37 cellular contexts compared by ENCODE assay signal in genomic region chr7:42980514-42980913, GRCh38. TPM values are rescaled to one million over a fixed set of nuclear protein-coding genes. Genes with fewer than 3 reads are reported as not detected.
A peak's percentile ranks its signal among the peaks of the same experiment; 100 is the strongest.
DNase-seq lines count a peak whose midpoint lies in the region; ATAC-seq, FAIRE-seq and TF ChIP-seq lines count a peak whose summit lies in the region.
"Had no signal": no experiment of that assay in that cellular context is flagged by ENCODE, and none has a peak within 500 bp of the region (broad histone marks: within the 10 kb centered on the region; RNA-seq: fewer than 3 reads in every experiment).

No MANE protein-coding gene starts in this region.

- no peak for TF ChIP-seq POLR2A in K562 (conservative IDR thresholded peaks at IDR 0.05)

- H3K9ac ChIP-seq in K562 (ENCODE audit: insufficient read depth in 1 of 2, low read depth in 2 of 2, low read length in 2 of 2) (no peak overlapping the region), smooth muscle cell (ENCODE audit: low read depth) (no peak overlapping the region)
- H3K9ac ChIP-seq: BLaER1; BLaER1 treated with 17β-estradiol and CSF1 and Interleukin-3, amounts not matched to agents 10 nM and 100 nM had no signal

- H4K20me1 ChIP-seq in K562 (replicated peaks; ENCODE audit: control insufficient read depth, insufficient read depth, low read length) (no peaks in the 10 kb centered on the region), smooth muscle cell (ENCODE audit: low read depth) (no peaks in the 10 kb centered on the region)
- H4K20me1 ChIP-seq: BLaER1; BLaER1 treated with 17β-estradiol and CSF1 and Interleukin-3, amounts not matched to agents 10 nM and 100 nM had no signal

- H3K27me3 ChIP-seq in K562 (ENCODE audit: control insufficient read depth in 2 of 2, insufficient read depth in 2 of 2, low read length in 2 of 2): no peaks in the 10 kb centered on the region
- no peaks in the 10 kb centered on the region for H3K27me3 ChIP-seq in smooth muscle cell (ENCODE audit: low read depth)
- H3K27me3 ChIP-seq: BE2C; BLaER1; BLaER1 treated with 17β-estradiol and CSF1 and Interleukin-3, amounts not matched to agents 10 nM and 100 nM had no signal

- TF ChIP-seq EP300 in K562 (IDR thresholded peaks at IDR 0.05; ENCODE audit: low read length): no peak

- H3K36me3 Mint-ChIP-seq in T-helper 17 cell (ENCODE audit: low read depth): no peaks in the 10 kb centered on the region
- H3K36me3 Mint-ChIP-seq: CD14-positive monocyte; CD4-positive, alpha-beta memory T cell; CD4-positive, CD25-positive, alpha-beta regulatory T cell; CD8-positive, alpha-beta memory T cell; CD8-positive, alpha-beta T cell had no signal

- H3K9me1 ChIP-seq in K562 (ENCODE audit: control insufficient read depth, insufficient read depth, low read length): no peaks in the 10 kb centered on the region

- no peak for ATAC-seq in T-helper 17 cell
- peak; percentile 42 for ATAC-seq in K562
- no peak for ATAC-seq in GM18861 (IDR thresholded peaks at IDR 0.05; ENCODE audit: unreplicated experiment)
- ATAC-seq in HG03039 (IDR thresholded peaks at IDR 0.05; ENCODE audit: unreplicated experiment): no peak
- ATAC-seq: A549; CD8-positive, alpha-beta T cell had no signal

- no peaks in the 10 kb centered on the region for H3F3A ChIP-seq in smooth muscle cell (ENCODE audit: low read depth)

- in situ Hi-C loops in K562 (cut with MboI): no loop called here

- no peak for DNase-seq in T-helper 17 cell
- DNase-seq in K562 (ENCODE audit: extremely low read depth in 1 of 4, low spot score in 3 of 4): no peak
- DNase-seq in urothelium cell line (ENCODE audit: low spot score): no peak
- no peak for DNase-seq in smooth muscle cell (lab: John Stamatoyannopoulos, UW; ENCODE audit: unreplicated experiment)
- no peak for DNase-seq in OCI-M2 (lab: John Stamatoyannopoulos, UW; ENCODE audit: unreplicated experiment)
- DNase-seq: 8988T; ACHN; AML-193; BE2C; C1 segment of cervical spinal cord; Caco-2; Calu3; CD4-positive, alpha-beta memory T cell; CD4-positive, alpha-beta T cell; CD4-positive, CD25-positive, alpha-beta regulatory T cell; CD8-positive, alpha-beta memory T cell; CD8-positive, alpha-beta T cell; COR-L47; DMS 273 treated with DMSO at 0.1 percent for 48 hours; DMS153; DMS53; DMS79; DMS79 treated with DMSO at 0.1 percent for 48 hours; DND-41; EL had no signal

- CTCF ChIA-PET in HEK293 (lab: Yijun Ruan, JAX) (no interaction called here), K562 (lab: Yijun Ruan, JAX; ENCODE audit: low intra/inter-chr PET ratio) (no interaction called here)

- H3K36me3 ChIP-seq in HEK293 (ENCODE audit: control insufficient read depth in 2 of 2, insufficient read depth in 1 of 2, low read length in 2 of 2) (no peaks in the 10 kb centered on the region), K562 (ENCODE audit: control insufficient read depth, insufficient read depth, low read length) (peaks cover 2% of the 10 kb centered on the region; the same call in 2 of the 3 replicates), smooth muscle cell (ENCODE audit: low read depth) (peaks cover 4% of the 10 kb centered on the region)
- H3K36me3 ChIP-seq: BE2C; BLaER1; BLaER1 treated with 17β-estradiol and CSF1 and Interleukin-3, amounts not matched to agents 10 nM and 100 nM had no signal

- no peak overlapping the region for H3K4me3 Mint-ChIP-seq in T-helper 17 cell
- H3K4me3 Mint-ChIP-seq: B cell; CD14-positive monocyte; CD4-positive, alpha-beta memory T cell; CD4-positive, alpha-beta T cell; CD4-positive, CD25-positive, alpha-beta regulatory T cell; CD8-positive, alpha-beta memory T cell; CD8-positive, alpha-beta T cell had no signal

- no peak for TF ChIP-seq RAD21 in K562 (CRISPR knock-in tag; conservative IDR thresholded peaks at IDR 0.05 in 1 of 2, IDR thresholded peaks at IDR 0.05 in 1 of 2)

- peak overlapping the region; percentile 17 for H3K27ac Mint-ChIP-seq in T-helper 17 cell
- H3K27ac Mint-ChIP-seq: B cell; CD14-positive monocyte; CD4-positive, alpha-beta memory T cell; CD4-positive, alpha-beta T cell; CD4-positive, CD25-positive, alpha-beta regulatory T cell; CD8-positive, alpha-beta memory T cell; CD8-positive, alpha-beta T cell had no signal

- no peak for FAIRE-seq in K562 (lab: Jason Lieb, UNC)
- FAIRE-seq in urothelium cell line (lab: Jason Lieb, UNC): peak; percentile 79
- FAIRE-seq: A204.1, D721Med had no signal

- 40% methylated on average over 3 of the region's 3 CpGs for WGBS in K562 (ENCODE audit: insufficient coverage, low coverage, missing lambda C conversion rate)
- 92% methylated on average over 3 of the region's 3 CpGs for whole genome bisulfite sequencing in smooth muscle cell (ENCODE audit: low lambda C conversion rate)

- H3K27ac ChIP-seq in HEK293 (ENCODE audit: extremely low read depth, low read depth, low read length): no peak overlapping the region
- H3K27ac ChIP-seq in K562 (ENCODE audit: extremely low read depth, low read depth, low read length): no peak overlapping the region
- no peak overlapping the region for H3K27ac ChIP-seq in smooth muscle cell (ENCODE audit: low read depth)
- H3K27ac ChIP-seq: 22Rv1; A549; BLaER1; BLaER1 treated with 17β-estradiol and CSF1 and Interleukin-3, amounts not matched to agents 10 nM and 100 nM; C4-2B had no signal

- H3K4me2 ChIP-seq in K562 (ENCODE audit: insufficient read depth, low read length) (peak overlapping the region; percentile 33; the same call in 1 of the 2 replicates), smooth muscle cell (no peak overlapping the region)
- H3K4me2 ChIP-seq: A549; BLaER1; BLaER1 treated with 17β-estradiol and CSF1 and Interleukin-3, amounts not matched to agents 10 nM and 100 nM had no signal

- no peaks in the 10 kb centered on the region for H3K4me1 ChIP-seq in HEK293 (ENCODE audit: control insufficient read depth, insufficient read depth, low read length)
- peaks cover 0 to 9% of the 10 kb centered on the region in 2 experiments; a peak in 3 of 5 replicates for H3K4me1 ChIP-seq in K562 (replicated peaks in 1 of 2; ENCODE audit: control insufficient read depth in 2 of 2, insufficient read depth in 2 of 2, low read length in 2 of 2)
- no peaks in the 10 kb centered on the region for H3K4me1 ChIP-seq in smooth muscle cell (ENCODE audit: low read depth)
- H3K4me1 ChIP-seq: A549; BE2C; BLaER1; BLaER1 treated with 17β-estradiol and CSF1 and Interleukin-3, amounts not matched to agents 10 nM and 100 nM; Caco-2 had no signal

- H2AFZ ChIP-seq in K562 (ENCODE audit: low read depth, low read length) (peak overlapping the region; percentile 57), smooth muscle cell (ENCODE audit: low read depth) (no peak overlapping the region)

- TF ChIP-seq CTCF in HEK293 (tag by site-specific recombination; IDR thresholded peaks at IDR 0.05): no peak
- TF ChIP-seq CTCF in K562 (IDR thresholded peaks at IDR 0.05 in 2 of 3, conservative IDR thresholded peaks at IDR 0.05 in 1 of 3; ENCODE audit: insufficient read depth in 2 of 3, low read depth in 1 of 3, low read length in 3 of 3): no peak
- no peak for TF ChIP-seq CTCF in smooth muscle cell (IDR thresholded peaks at IDR 0.05; ENCODE audit: borderline replicate concordance, insufficient read depth, poor library complexity, severe bottlenecking)

- POLR2A ChIA-PET in HEK293 (lab: Yijun Ruan, JAX) (no interaction called here), K562 (lab: Yijun Ruan, JAX) (no interaction called here)

- no peaks in the 10 kb centered on the region for H3K4me1 Mint-ChIP-seq in T-helper 17 cell
- H3K4me1 Mint-ChIP-seq: B cell; CD14-positive monocyte; CD4-positive, alpha-beta memory T cell; CD4-positive, CD25-positive, alpha-beta regulatory T cell; CD8-positive, alpha-beta memory T cell had no signal

- intact Hi-C loops in K562 (cut with micrococcal nuclease): no loop called here

- H3K79me2 ChIP-seq in K562 (ENCODE audit: control insufficient read depth, insufficient read depth, low read length) (no peaks in the 10 kb centered on the region), smooth muscle cell (ENCODE audit: low read depth) (no peaks in the 10 kb centered on the region)

- BruUV-seq in K562 (replicated peaks; lab: Mats Ljungman, UMichigan): no TSS peak

- H3K9me3 ChIP-seq in HEK293 (ENCODE audit: control insufficient read depth, insufficient read depth, low read depth, low read length) (no peaks in the 10 kb centered on the region), T-helper 17 cell (ENCODE audit: control insufficient read depth, low read length, poor library complexity, severe bottlenecking) (no peaks in the 10 kb centered on the region), K562 (replicated peaks; ENCODE audit: control insufficient read depth, insufficient read depth, low read depth, low read length) (peaks cover 17% of the 10 kb centered on the region), smooth muscle cell (replicated peaks; ENCODE audit: low read depth) (no peaks in the 10 kb centered on the region)
- H3K9me3 ChIP-seq: BE2C, Caco-2 had no signal

- H3K27me3 Mint-ChIP-seq in T-helper 17 cell: peaks cover 15% of the 10 kb centered on the region

- H3K4me3 ChIP-seq in HEK293 (ENCODE audit: low read depth, low read length) (no peak overlapping the region), K562 (no peak overlapping the region), smooth muscle cell (no peak overlapping the region)
- H3K4me3 ChIP-seq: A549; BLaER1; BLaER1 treated with 17β-estradiol and CSF1 and Interleukin-3, amounts not matched to agents 10 nM and 100 nM had no signal

RNA-seq across cellular contexts. Expression of gene MRPL32, which starts 48.3 kb away (rescaled TPM):
- total RNA-seq in T-helper 17 cell: 10 to 100 TPM; 31.1 to 39.1 TPM
- 39.3 and 104 TPM in 2 replicates for total RNA-seq in K562 (2011; cell fraction: chromatin; rRNA removed; ENCODE audit: low replicate concordance)
- total RNA-seq in K562 (2011; cell fraction: nucleolus; rRNA removed): 27.3 and 33.6 TPM in 2 replicates
- 59.0 and 64.3 TPM in 2 replicates for total RNA-seq in K562 (2011; cell fraction: nucleoplasm; rRNA removed)
- 104 and 111 TPM in 2 replicates for total RNA-seq in K562 (2014; rRNA removed)
- total RNA-seq in K562 (2014; rRNA removed; fragmentation: Illumina TruSeq; extraction: Trizol): 138 and 139 TPM in 2 replicates
- 109 and 120 TPM in 2 replicates for total RNA-seq in K562 (2015; rRNA removed; fragmentation: Illumina TruSeq; extraction: Trizol)
- total RNA-seq in K562 (2021): 75.5 and 86.0 TPM in 2 replicates
- 95.4 and 113 TPM in 2 replicates for polyA plus RNA-seq in K562 (2011; rRNA removed)
- 38.5 and 52.8 TPM in 2 replicates for polyA plus RNA-seq in K562 (2011; cell fraction: cytosol; rRNA removed)
- 86.8 and 172 TPM in 2 replicates for polyA plus RNA-seq in K562 (2011; cell fraction: nucleus; rRNA removed)
- 48.6 and 76.2 TPM in 2 replicates for polyA plus RNA-seq in K562 (2012)
- polyA plus RNA-seq in K562 (2014; fragmentation: Illumina TruSeq; extraction: Trizol): 134 and 140 TPM in 2 replicates
- 100 to 1,000 TPM; 341 to 351 TPM for polyA plus RNA-seq in K562 (2014; fragmentation: Nextera tagmentation; extraction: Ambion mirVana)
- polyA plus RNA-seq in K562 (2014; rRNA removed): 145 and 162 TPM in 2 replicates
- polyA minus RNA-seq in K562 (2011; rRNA and poly(A)+ RNA removed): 44.0 and 49.0 TPM in 2 replicates
- 16.0 and 20.2 TPM in 2 replicates for polyA minus RNA-seq in K562 (2011; cell fraction: cytosol; rRNA and poly(A)+ RNA removed)
- 22.1 and 46.5 TPM in 2 replicates for polyA minus RNA-seq in K562 (2011; cell fraction: nucleus; rRNA and poly(A)+ RNA removed)
- 76.7 and 82.1 TPM in 2 replicates for total RNA-seq in smooth muscle cell
- 59.7 and 69.8 TPM in 2 replicates for polyA plus RNA-seq in smooth muscle cell

RNA-seq across cellular contexts. Expression of gene PSMA2, which starts 48.5 kb away (rescaled TPM):
- total RNA-seq in T-helper 17 cell: 10 to 100 TPM; 42.1 to 49.8 TPM
- total RNA-seq in K562 (2011; cell fraction: chromatin; rRNA removed; ENCODE audit: low replicate concordance): 16.0 and 45.2 TPM in 2 replicates
- 15.5 and 16.6 TPM in 2 replicates for total RNA-seq in K562 (2011; cell fraction: nucleolus; rRNA removed)
- 32.4 and 41.8 TPM in 2 replicates for total RNA-seq in K562 (2011; cell fraction: nucleoplasm; rRNA removed)
- 88.7 and 91.7 TPM in 2 replicates for total RNA-seq in K562 (2014; rRNA removed)
- total RNA-seq in K562 (2014; rRNA removed; fragmentation: Illumina TruSeq; extraction: Trizol): 274 and 308 TPM in 2 replicates
- 149 and 162 TPM in 2 replicates for total RNA-seq in K562 (2015; rRNA removed; fragmentation: Illumina TruSeq; extraction: Trizol)
- total RNA-seq in K562 (2021): 184 and 200 TPM in 2 replicates
- 291 and 412 TPM in 2 replicates for polyA plus RNA-seq in K562 (2011; rRNA removed)
- polyA plus RNA-seq in K562 (2011; cell fraction: cytosol; rRNA removed): 71.1 and 145 TPM in 2 replicates
- polyA plus RNA-seq in K562 (2011; cell fraction: nucleus; rRNA removed): 26.1 and 65.3 TPM in 2 replicates
- polyA plus RNA-seq in K562 (2012): 198 and 258 TPM in 2 replicates
- 145 and 154 TPM in 2 replicates for polyA plus RNA-seq in K562 (2014; fragmentation: Illumina TruSeq; extraction: Trizol)
- 1,000 to 10,000 TPM in 1 of 2 experiments, 100 to 1,000 TPM in 1; 887 to 1,070 TPM for polyA plus RNA-seq in K562 (2014; fragmentation: Nextera tagmentation; extraction: Ambion mirVana)
- polyA plus RNA-seq in K562 (2014; rRNA removed): 174 and 213 TPM in 2 replicates
- 94.8 and 103 TPM in 2 replicates for polyA minus RNA-seq in K562 (2011; rRNA and poly(A)+ RNA removed)
- 52.1 and 55.2 TPM in 2 replicates for polyA minus RNA-seq in K562 (2011; cell fraction: cytosol; rRNA and poly(A)+ RNA removed)
- 12.5 and 19.8 TPM in 2 replicates for polyA minus RNA-seq in K562 (2011; cell fraction: nucleus; rRNA and poly(A)+ RNA removed)
- total RNA-seq in smooth muscle cell: 178 and 180 TPM in 2 replicates
- 246 and 271 TPM in 2 replicates for polyA plus RNA-seq in smooth muscle cell
